ENCODE assay signal across 11 cellular contexts in genomic region chr1:63705058-63705457, GRCh38.
DNase-seq lines count a peak whose midpoint lies in the region; ATAC-seq, FAIRE-seq and TF ChIP-seq lines count a peak whose summit lies in the region.
"Had no signal": no experiment of that assay in that cellular context is flagged by ENCODE, and none has a peak within 500 bp of the region (broad histone marks: within the 10 kb centered on the region; RNA-seq: fewer than 3 reads in every experiment).

No MANE protein-coding gene starts in this region.

- H3K36me3 ChIP-seq in small intestine (ENCODE audit: control insufficient read depth in 2 of 2, insufficient read depth in 2 of 2, low read length in 2 of 2): no peaks in the 10 kb centered on the region
- H3K36me3 ChIP-seq in esophagus squamous epithelium: no peaks in the 10 kb centered on the region
- H3K36me3 ChIP-seq: spleen had no signal

- DNase-seq in HuH-7.5 (ENCODE audit: low spot score): peak; percentile 25
- peak; percentile 58 for DNase-seq in small intestine
- DNase-seq in GM03348 (ENCODE audit: low spot score): no peak
- no peak for DNase-seq in EL
- DNase-seq in esophagus squamous epithelium (lab: John Stamatoyannopoulos, UW): no peak
- no peak for DNase-seq in activated T-cell treated with anti-CD3 and anti-CD28 coated beads, Interleukin-2, amount 50 U/mL, for 1 hour
- DNase-seq: hypothalamus; NK-92 treated with Interleukin-12 subunit alpha and Interleukin-12 subunit beta, amount 100 ng/mL, for 24 hours; spleen had no signal

- H3K9me3 ChIP-seq in small intestine (ENCODE audit: control insufficient read depth, low read depth) (no peaks in the 10 kb centered on the region), esophagus squamous epithelium (no peaks in the 10 kb centered on the region)
- H3K9me3 ChIP-seq: spleen had no signal

- peak; percentile 97 for ATAC-seq in GM19043 (IDR thresholded peaks at IDR 0.05; ENCODE audit: low read depth, unreplicated experiment)
- ATAC-seq in HG02870 (IDR thresholded peaks at IDR 0.05; ENCODE audit: unreplicated experiment): peak; percentile 42

- intact Hi-C loops in esophagus squamous epithelium (cut with DNase I): no loop called here

- no peak for FAIRE-seq in small intestine (lab: Jason Lieb, UNC)

- H3K27me3 ChIP-seq in small intestine (ENCODE audit: control insufficient read depth in 2 of 2, insufficient read depth in 2 of 2, low read length in 2 of 2) (no peaks in the 10 kb centered on the region), esophagus squamous epithelium (peaks cover 0 to 6% (median 0%) of the 10 kb centered on the region in 4 donors)
- H3K27me3 ChIP-seq: spleen had no signal

- no peak for TF ChIP-seq CTCF in esophagus squamous epithelium (IDR thresholded peaks at IDR 0.05)

- H3K27ac ChIP-seq in small intestine (ENCODE audit: low read depth in 1 of 2, low read length in 1 of 2): peak overlapping the region in 1 of 2 donors; percentile 32
- peak overlapping the region in 1 of 4 donors; percentile 46 for H3K27ac ChIP-seq in esophagus squamous epithelium
- H3K27ac ChIP-seq: spleen had no signal

- 6 to 46% (median 18%) methylated on average over 6 of the region's 6 CpGs for WGBS in small intestine, 3 donors
- WGBS in esophagus squamous epithelium, 2 donors: 39 to 51% methylated on average over 6 of the region's 6 CpGs

- no peak overlapping the region for H3K4me3 ChIP-seq in small intestine (ENCODE audit: low read depth in 1 of 2, low read length in 2 of 2)
- no peak overlapping the region for H3K4me3 ChIP-seq in esophagus squamous epithelium
- H3K4me3 ChIP-seq: spleen had no signal

- H3K4me1 ChIP-seq in small intestine (ENCODE audit: control insufficient read depth in 2 of 2, insufficient read depth in 1 of 2, low read depth in 1 of 2, low read length in 1 of 2): peaks cover 0 to 5% of the 10 kb centered on the region in 2 donors
- peaks cover 0 to 49% (median 23%) of the 10 kb centered on the region in 3 donors for H3K4me1 ChIP-seq in esophagus squamous epithelium

- TF ChIP-seq POLR2A in esophagus squamous epithelium (IDR thresholded peaks at IDR 0.05): no peak

Comparison
In these comparisons a context has a peak if more than half of its experiments do, and no peak if none do; other contexts are left out.
1. DNase-seq: peak in HuH-7.5 (single experiment) and small intestine (single experiment); none in GM03348 (single experiment), EL (single experiment), esophagus squamous epithelium (single experiment) and activated T-cell treated with anti-CD3 and anti-CD28 coated beads, Interleukin-2, amount 50 U/mL, for 1 hour (single experiment).